Comparison of ENCODE assay signal across 20 cellular contexts in genomic region chr2:216002693-216003092, GRCh38. TPM values are rescaled to one million over a fixed set of nuclear protein-coding genes. Genes with fewer than 3 reads are reported as not detected.
A peak's percentile ranks its signal among the peaks of the same experiment; 100 is the strongest.
DNase-seq lines count a peak whose midpoint lies in the region; ATAC-seq and TF ChIP-seq lines count a peak whose summit lies in the region.
"Had no signal": no experiment of that assay in that cellular context is flagged by ENCODE, and none has a peak within 500 bp of the region (broad histone marks: within the 10 kb centered on the region; RNA-seq: fewer than 3 reads in every experiment).

No MANE protein-coding gene starts in this region.

- no peaks in the 10 kb centered on the region for H3K27me3 ChIP-seq in CD8-positive, alpha-beta T cell (ENCODE audit: insufficient read depth, low read length)
- H3K27me3 ChIP-seq: body of pancreas, esophagus muscularis mucosa, Peyer's patch, upper lobe of left lung had no signal

- POLR2A ChIA-PET in CD8-positive, alpha-beta T cell (lab: Charles Lee) = interaction anchor here (0.6 kb wide), 1 partner anchor 296 kb away, joined by 4 read pairs; no protein-coding TSS in a partner anchor

- H3K36me3 ChIP-seq in CD8-positive, alpha-beta T cell (ENCODE audit: insufficient read depth, low read length) = no peaks in the 10 kb centered on the region
- H3K36me3 ChIP-seq: Peyer's patch, upper lobe of left lung had no signal

- intact Hi-C loops in CD8-positive, alpha-beta T cell (cut with DNase I, micrococcal nuclease) = no loop called here
- intact Hi-C loops in activated T-helper 2 cell treated with anti-CD3 and anti-CD28 coated beads, Interferon-gamma antibody, Interleukin-2, Interleukin-4, amounts not matched to agents 10 μg/mL and 5 μg/mL and 100 μg/mL, durations not matched to agents 14 hours and 24 hours and 36 hours (cut with micrococcal nuclease) = no loop called here

- H3K9me3 Mint-ChIP-seq in T-helper 1 cell treated with Interleukin-12 subunit alpha and Interleukin-12 subunit beta and Interleukin-4 antibody, amounts not matched to agents 30 μg/mL and 1 μg/mL, for 36 hours = no peaks in the 10 kb centered on the region
- no peaks in the 10 kb centered on the region for H3K9me3 Mint-ChIP-seq in CD8-positive, alpha-beta T cell
- no peaks in the 10 kb centered on the region for H3K9me3 Mint-ChIP-seq in activated T-helper 2 cell treated with anti-CD3 and anti-CD28 coated beads, Interferon-gamma antibody, Interleukin-2, Interleukin-4, amounts not matched to agents 10 μg/mL and 5 μg/mL and 100 μg/mL, durations not matched to agents 14 hours and 24 hours and 36 hours
- H3K9me3 Mint-ChIP-seq in memory B cell = no peaks in the 10 kb centered on the region

- no peak for ATAC-seq in CD8-positive, alpha-beta T cell
- no peak for ATAC-seq in memory B cell (ENCODE audit: low read depth)
- no peak for ATAC-seq in GM21528 (IDR thresholded peaks at IDR 0.05; ENCODE audit: low FRiP score, unreplicated experiment)
- ATAC-seq: body of pancreas, left ventricle myocardium superior, psoas muscle had no signal

- no peak overlapping the region for H3K4me3 ChIP-seq in CD8-positive, alpha-beta T cell (ENCODE audit: low read depth, low read length)
- H3K4me3 ChIP-seq: body of pancreas, esophagus muscularis mucosa, Peyer's patch, psoas muscle, upper lobe of left lung had no signal

- H3K27me3 Mint-ChIP-seq in T-helper 1 cell treated with Interleukin-12 subunit alpha and Interleukin-12 subunit beta and Interleukin-4 antibody, amounts not matched to agents 30 μg/mL and 1 μg/mL, for 36 hours (ENCODE audit: low read depth) = no peaks in the 10 kb centered on the region
- H3K27me3 Mint-ChIP-seq in CD8-positive, alpha-beta T cell (ENCODE audit: low read depth) = no peaks in the 10 kb centered on the region
- H3K27me3 Mint-ChIP-seq in activated T-helper 2 cell treated with anti-CD3 and anti-CD28 coated beads, Interferon-gamma antibody, Interleukin-2, Interleukin-4, amounts not matched to agents 10 μg/mL and 5 μg/mL and 100 μg/mL, durations not matched to agents 14 hours and 24 hours and 36 hours (ENCODE audit: low read depth) = no peaks in the 10 kb centered on the region
- no peaks in the 10 kb centered on the region for H3K27me3 Mint-ChIP-seq in memory B cell
- H3K27me3 Mint-ChIP-seq: B cell had no signal

- CTCF ChIA-PET in CD8-positive, alpha-beta T cell (lab: Charles Lee) = interaction anchor here (1.1 to 1.7 kb wide), 2 partner anchors 18 to 71 kb away, joined by 3 to 4 read pairs; no protein-coding TSS in a partner anchor

- H3K27ac Mint-ChIP-seq in T-helper 1 cell treated with Interleukin-12 subunit alpha and Interleukin-12 subunit beta and Interleukin-4 antibody, amounts not matched to agents 30 μg/mL and 1 μg/mL, for 36 hours = peak overlapping the region; percentile 54
- peak overlapping the region; percentile 7 for H3K27ac Mint-ChIP-seq in CD8-positive, alpha-beta T cell
- H3K27ac Mint-ChIP-seq in activated T-helper 2 cell treated with anti-CD3 and anti-CD28 coated beads, Interferon-gamma antibody, Interleukin-2, Interleukin-4, amounts not matched to agents 10 μg/mL and 5 μg/mL and 100 μg/mL, durations not matched to agents 14 hours and 24 hours and 36 hours = peak overlapping the region; percentile 60
- H3K27ac Mint-ChIP-seq in memory B cell = peak overlapping the region; percentile 73
- H3K27ac Mint-ChIP-seq: B cell had no signal

- DNase-seq in T-helper 1 cell (no peak), memory B cell (ENCODE audit: low spot score in 2 of 2) (no peak), NCI-H524 (lab: John Stamatoyannopoulos, UW) (no peak), cortex of kidney (lab: John Stamatoyannopoulos, UW) (no peak)
- DNase-seq in CD8-positive, alpha-beta T cell = no peak
- no peak for DNase-seq in activated T-helper 2 cell treated with anti-CD3 and anti-CD28 coated beads, Interferon-gamma antibody, Interleukin-2, Interleukin-4, amounts not matched to agents 10 μg/mL and 5 μg/mL and 100 μg/mL, durations not matched to agents 14 hours and 24 hours and 36 hours (ENCODE audit: low spot score)
- DNase-seq: body of pancreas, DMS 273 treated with DMSO at 0.1 percent for 48 hours, GDM1, left ventricle myocardium superior, NCI-H1092, NCI-H774, Peyer's patch, psoas muscle, upper lobe of left lung had no signal

- peaks cover 32% of the 10 kb centered on the region for H3K4me1 Mint-ChIP-seq in T-helper 1 cell treated with Interleukin-12 subunit alpha and Interleukin-12 subunit beta and Interleukin-4 antibody, amounts not matched to agents 30 μg/mL and 1 μg/mL, for 36 hours (ENCODE audit: low read depth)
- peaks cover 38% of the 10 kb centered on the region for H3K4me1 Mint-ChIP-seq in CD8-positive, alpha-beta T cell (ENCODE audit: low read depth)
- peaks cover 41% of the 10 kb centered on the region for H3K4me1 Mint-ChIP-seq in activated T-helper 2 cell treated with anti-CD3 and anti-CD28 coated beads, Interferon-gamma antibody, Interleukin-2, Interleukin-4, amounts not matched to agents 10 μg/mL and 5 μg/mL and 100 μg/mL, durations not matched to agents 14 hours and 24 hours and 36 hours (ENCODE audit: low read depth)
- H3K4me1 Mint-ChIP-seq in memory B cell = peaks cover 32% of the 10 kb centered on the region

- H3K36me3 Mint-ChIP-seq in T-helper 1 cell treated with Interleukin-12 subunit alpha and Interleukin-12 subunit beta and Interleukin-4 antibody, amounts not matched to agents 30 μg/mL and 1 μg/mL, for 36 hours (ENCODE audit: low read depth) = peaks cover 6% of the 10 kb centered on the region
- H3K36me3 Mint-ChIP-seq in CD8-positive, alpha-beta T cell = peaks cover 1% of the 10 kb centered on the region
- peaks cover 9% of the 10 kb centered on the region for H3K36me3 Mint-ChIP-seq in activated T-helper 2 cell treated with anti-CD3 and anti-CD28 coated beads, Interferon-gamma antibody, Interleukin-2, Interleukin-4, amounts not matched to agents 10 μg/mL and 5 μg/mL and 100 μg/mL, durations not matched to agents 14 hours and 24 hours and 36 hours (ENCODE audit: low read depth)
- peaks cover 2% of the 10 kb centered on the region for H3K36me3 Mint-ChIP-seq in memory B cell

- H3K9me3 ChIP-seq in CD8-positive, alpha-beta T cell (ENCODE audit: low read length) = no peaks in the 10 kb centered on the region
- H3K9me3 ChIP-seq: body of pancreas, esophagus muscularis mucosa, Peyer's patch, psoas muscle, upper lobe of left lung had no signal

- no peak overlapping the region for H3K27ac ChIP-seq in CD8-positive, alpha-beta T cell (ENCODE audit: low read depth, low read length)
- H3K27ac ChIP-seq: 22Rv1, body of pancreas, esophagus muscularis mucosa, Peyer's patch, psoas muscle, upper lobe of left lung had no signal

- no peak for TF ChIP-seq CTCF in CD8-positive, alpha-beta T cell (IDR thresholded peaks at IDR 0.05)

- H3K4me1 ChIP-seq in CD8-positive, alpha-beta T cell (ENCODE audit: insufficient read depth, low read length) = peaks cover 13% of the 10 kb centered on the region
- H3K4me1 ChIP-seq: body of pancreas, Peyer's patch, psoas muscle had no signal

- peak overlapping the region; percentile 0 for H3K4me3 Mint-ChIP-seq in T-helper 1 cell treated with Interleukin-12 subunit alpha and Interleukin-12 subunit beta and Interleukin-4 antibody, amounts not matched to agents 30 μg/mL and 1 μg/mL, for 36 hours
- H3K4me3 Mint-ChIP-seq in CD8-positive, alpha-beta T cell = no peak overlapping the region
- H3K4me3 Mint-ChIP-seq in activated T-helper 2 cell treated with anti-CD3 and anti-CD28 coated beads, Interferon-gamma antibody, Interleukin-2, Interleukin-4, amounts not matched to agents 10 μg/mL and 5 μg/mL and 100 μg/mL, durations not matched to agents 14 hours and 24 hours and 36 hours (ENCODE audit: low read depth) = no peak overlapping the region
- H3K4me3 Mint-ChIP-seq in memory B cell = peak overlapping the region; percentile 30
- H3K4me3 Mint-ChIP-seq: B cell had no signal

RNA-seq across cellular contexts. Expression of gene MREG, which starts 10.7 kb away (rescaled TPM):
- 1 to 10 TPM; 3.2 to 3.6 TPM for total RNA-seq in CD8-positive, alpha-beta T cell
- 15.3 and 15.7 TPM in 2 replicates for total RNA-seq in activated T-helper 2 cell treated with anti-CD3 and anti-CD28 coated beads, Interferon-gamma antibody, Interleukin-2, Interleukin-4, amounts not matched to agents 10 μg/mL and 5 μg/mL and 100 μg/mL, durations not matched to agents 14 hours and 24 hours and 36 hours

Comparison
In these comparisons a context has a peak if more than half of its experiments do, and no peak if none do; other contexts are left out.
1. H3K27ac Mint-ChIP-seq: peak in every context shown above with its lines; median percentile 73 in memory B cell; 60 in activated T-helper 2 cell treated with anti-CD3 and anti-CD28 coated beads, Interferon-gamma antibody, Interleukin-2, Interleukin-4, amounts not matched to agents 10 μg/mL and 5 μg/mL and 100 μg/mL, durations not matched to agents 14 hours and 24 hours and 36 hours; 54 in T-helper 1 cell treated with Interleukin-12 subunit alpha and Interleukin-12 subunit beta and Interleukin-4 antibody, amounts not matched to agents 30 μg/mL and 1 μg/mL, for 36 hours; 7 in CD8-positive, alpha-beta T cell.
2. H3K4me3 Mint-ChIP-seq: peak in T-helper 1 cell treated with Interleukin-12 subunit alpha and Interleukin-12 subunit beta and Interleukin-4 antibody, amounts not matched to agents 30 μg/mL and 1 μg/mL, for 36 hours (single experiment) and memory B cell (single experiment); none in CD8-positive, alpha-beta T cell (single experiment) and activated T-helper 2 cell treated with anti-CD3 and anti-CD28 coated beads, Interferon-gamma antibody, Interleukin-2, Interleukin-4, amounts not matched to agents 10 μg/mL and 5 μg/mL and 100 μg/mL, durations not matched to agents 14 hours and 24 hours and 36 hours (single experiment).